Comparison of ENCODE assay signal across 21 cellular contexts in the genomic region with DNA sequence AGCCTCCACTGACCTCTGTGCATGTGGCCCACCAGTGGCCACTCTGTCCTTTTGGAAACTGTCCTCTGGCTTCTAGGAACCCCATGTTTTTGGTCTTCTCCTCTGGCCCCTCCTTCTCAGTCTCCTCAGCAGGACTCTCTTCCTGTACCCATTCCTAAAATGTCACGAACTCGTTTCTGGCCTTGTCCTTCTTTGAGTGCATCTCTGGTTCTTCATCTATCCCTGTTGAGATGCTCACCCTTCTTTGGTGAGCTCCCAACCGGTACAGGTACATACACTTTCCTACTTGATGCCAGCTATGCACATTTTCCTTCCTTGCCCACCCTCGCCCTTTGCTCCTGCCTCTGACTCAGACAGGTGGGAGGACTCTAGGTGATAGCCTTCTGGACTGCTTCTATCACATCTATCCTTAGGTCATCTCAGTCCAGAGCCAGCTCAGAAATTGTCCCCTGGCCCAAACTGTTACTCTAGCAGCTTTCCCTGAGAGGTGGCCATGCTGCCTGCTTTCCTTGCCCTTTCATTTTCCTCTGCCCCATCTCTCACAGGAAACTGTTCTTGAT. TPM values are rescaled to one million over a fixed set of nuclear protein-coding genes. Genes with fewer than 3 reads are reported as not detected.
A peak's percentile ranks its signal among the peaks of the same experiment; 100 is the strongest.
DNase-seq lines count a peak whose midpoint lies in the region; ATAC-seq and TF ChIP-seq lines count a peak whose summit lies in the region.
"Had no signal": no experiment of that assay in that cellular context is flagged by ENCODE, and none has a peak within 500 bp of the region (broad histone marks: within the 10 kb centered on the region; RNA-seq: fewer than 3 reads in every experiment).

No MANE protein-coding gene starts in this region.

- H4K12ac ChIP-seq in trophoblast cell (ENCODE audit: low read depth, low read length) = no peak overlapping the region

- H2AK5ac ChIP-seq in neuronal stem cell (ENCODE audit: low read depth, low read length) (peak overlapping the region; percentile 48), trophoblast cell (ENCODE audit: low read length) (no peak overlapping the region)

- no peaks in the 10 kb centered on the region; the same call in 1 of the 2 replicates for H3K79me2 ChIP-seq in GM23338 (replicated peaks; ENCODE audit: insufficient read depth)
- H3K79me2 ChIP-seq in Karpas-422 (ENCODE audit: low read length) = no peaks in the 10 kb centered on the region
- H3K79me2 ChIP-seq in trophoblast cell (ENCODE audit: control insufficient read depth, insufficient read depth, low read length, poor library complexity) = no peaks in the 10 kb centered on the region

- H4K91ac ChIP-seq in neuronal stem cell (ENCODE audit: low read depth, low read length, poor library complexity) (no peak overlapping the region), trophoblast cell (ENCODE audit: low read depth, low read length) (no peak overlapping the region)

- TF ChIP-seq CTCF in GM23338 (conservative IDR thresholded peaks at IDR 0.05; ENCODE audit: low read depth in 2 of 2) = no peak

- H3K27ac Mint-ChIP-seq in GM23338 = peak overlapping the region; percentile 33; the same call in 1 of the 2 replicates

- WGBS in neuronal stem cell (ENCODE audit: extremely low coverage in 2 of 2, insufficient read length in 2 of 2, insufficient replicate concordance in 1 of 2), 2 donors = no CpG with 5 or more reads among the region's 4 CpGs
- WGBS in trophoblast cell (ENCODE audit: extremely low coverage, insufficient coverage, insufficient read length) = no CpG with 5 or more reads among the region's 4 CpGs

- DNase-seq in GM23338 (ENCODE audit: low spot score) (no peak), Karpas-422 (no peak), neuronal stem cell (ENCODE audit: low spot score) (no peak), trophoblast cell (no peak), GM19240 (ENCODE audit: insufficient read length, low spot score) (no peak), cerebellum (ENCODE audit: low spot score) (no peak)
- DNase-seq: CD4-positive, alpha-beta memory T cell; DMS153; EL; GM23248; NCI-H1092 treated with DMSO at 0.1 percent for 48 hours; NCI-H2029 treated with DMSO at 0.1 percent for 48 hours; NCI-H2171; NCI-H446; NCI-H526 treated with DMSO at 0.1 percent for 48 hours had no signal

- no peaks in the 10 kb centered on the region; the same call in 2 of the 3 replicates for H3K4me1 Mint-ChIP-seq in GM23338

- no peak overlapping the region for H3K14ac ChIP-seq in neuronal stem cell (ENCODE audit: low read length)
- no peak overlapping the region for H3K14ac ChIP-seq in trophoblast cell (ENCODE audit: low read length)

- H3K36me3 ChIP-seq in GM23338 (ENCODE audit: insufficient read depth) (no peaks in the 10 kb centered on the region), Karpas-422 (ENCODE audit: insufficient read depth, low read length) (no peaks in the 10 kb centered on the region), neuronal stem cell (replicated peaks in 1 of 2; ENCODE audit: control insufficient read depth in 2 of 2, insufficient read depth in 2 of 2, low read length in 2 of 2) (peaks cover 3 to 31% of the 10 kb centered on the region in 2 donors), trophoblast cell (ENCODE audit: control insufficient read depth in 1 of 2, insufficient read depth in 2 of 2, low read length in 2 of 2) (peaks cover 13 to 17% of the 10 kb centered on the region in 2 experiments)

- H2BK120ac ChIP-seq in neuronal stem cell (ENCODE audit: low read depth, low read length) (no peak overlapping the region), trophoblast cell (ENCODE audit: insufficient read depth, low read length, poor library complexity) (no peak overlapping the region)

- H2BK12ac ChIP-seq in neuronal stem cell (ENCODE audit: low read length) = no peak overlapping the region
- H2BK12ac ChIP-seq in trophoblast cell (ENCODE audit: low read length) = no peak overlapping the region

- no peaks in the 10 kb centered on the region for H3K27me3 Mint-ChIP-seq in GM23338 (ENCODE audit: insufficient read depth, low read depth, poor library complexity)
- H3K27me3 Mint-ChIP-seq: CD4-positive, alpha-beta memory T cell had no signal

- H3K9ac ChIP-seq in Karpas-422 (ENCODE audit: low read length) = peak overlapping the region; percentile 54
- H3K9ac ChIP-seq in neuronal stem cell (ENCODE audit: low read depth, low read length, poor library complexity) = no peak overlapping the region
- H3K9ac ChIP-seq in trophoblast cell (ENCODE audit: low read length) = no peak overlapping the region
- H3K9ac ChIP-seq: GM23248 had no signal

- H2AFZ ChIP-seq in GM23338 = no peak overlapping the region
- no peak overlapping the region for H2AFZ ChIP-seq in Karpas-422 (ENCODE audit: low read length)
- H2AFZ ChIP-seq in neuronal stem cell (ENCODE audit: low read length) = no peak overlapping the region
- H2AFZ ChIP-seq in trophoblast cell (ENCODE audit: insufficient read depth, low read length, poor library complexity) = no peak overlapping the region
- H2AFZ ChIP-seq: GM23248 had no signal

- H3K23ac ChIP-seq in neuronal stem cell (ENCODE audit: low read depth, low read length, poor library complexity) = no peak overlapping the region
- no peak overlapping the region for H3K23ac ChIP-seq in trophoblast cell (ENCODE audit: low read length)

- H3K9me2 ChIP-seq in GM23338 (ENCODE audit: insufficient read depth) (peaks cover 21% of the 10 kb centered on the region), Karpas-422 (replicated peaks; ENCODE audit: insufficient read depth, low read length) (no peaks in the 10 kb centered on the region)

- no peak overlapping the region for H3K27ac ChIP-seq in GM23338 (ENCODE audit: low read depth)
- peak overlapping the region; percentile 87 for H3K27ac ChIP-seq in Karpas-422 (ENCODE audit: low read length)
- no peak overlapping the region for H3K27ac ChIP-seq in neuronal stem cell (replicated peaks; ENCODE audit: low read length)
- H3K27ac ChIP-seq in trophoblast cell (ENCODE audit: low read depth, low read length) = no peak overlapping the region
- H3K27ac ChIP-seq: A549, GM23248 had no signal

- H2BK5ac ChIP-seq in neuronal stem cell (ENCODE audit: low read length) (no peak overlapping the region), trophoblast cell (ENCODE audit: low read depth, low read length, poor library complexity) (no peak overlapping the region)

- H3F3A ChIP-seq in GM23338 (replicated peaks; ENCODE audit: low read depth) = no peaks in the 10 kb centered on the region

- peak overlapping the region; percentile 6 for H2BK15ac ChIP-seq in neuronal stem cell (ENCODE audit: low read length)

- H3K18ac ChIP-seq in neuronal stem cell (ENCODE audit: low read length) (peak overlapping the region; percentile 39), trophoblast cell (ENCODE audit: low read length) (no peak overlapping the region)

- H3K4me1 ChIP-seq in GM23338 (ENCODE audit: insufficient read depth) = peaks cover 17% of the 10 kb centered on the region
- H3K4me1 ChIP-seq in Karpas-422 (ENCODE audit: low read length) = peaks cover 56% of the 10 kb centered on the region
- peaks cover 3 to 24% of the 10 kb centered on the region in 2 donors for H3K4me1 ChIP-seq in neuronal stem cell (ENCODE audit: control insufficient read depth in 2 of 2, insufficient read depth in 1 of 2, low read depth in 1 of 2, low read length in 2 of 2)
- peaks cover 5 to 19% of the 10 kb centered on the region in 2 experiments for H3K4me1 ChIP-seq in trophoblast cell (ENCODE audit: control insufficient read depth in 1 of 2, insufficient read depth in 2 of 2, low read length in 2 of 2)
- H3K4me1 ChIP-seq: A549 had no signal

- no peaks in the 10 kb centered on the region for H3K9me3 ChIP-seq in Karpas-422 (ENCODE audit: low read length)
- H3K9me3 ChIP-seq in neuronal stem cell (replicated peaks in 1 of 2; ENCODE audit: control insufficient read depth in 2 of 2, insufficient read depth in 1 of 2, low read depth in 1 of 2, low read length in 2 of 2) = no peaks in the 10 kb centered on the region
- H3K9me3 ChIP-seq in trophoblast cell (ENCODE audit: insufficient read depth, low read depth, low read length) = no peaks in the 10 kb centered on the region
- H3K9me3 ChIP-seq: A549 had no signal

- no peak overlapping the region for H4K8ac ChIP-seq in neuronal stem cell (ENCODE audit: low read depth, low read length)
- H4K8ac ChIP-seq in trophoblast cell (ENCODE audit: low read depth, low read length) = no peak overlapping the region

- no peak overlapping the region for H3K4me3 Mint-ChIP-seq in GM23338

- peaks cover 8% of the 10 kb centered on the region; the same call in 1 of the 2 replicates for H4K20me1 ChIP-seq in GM23338 (replicated peaks; ENCODE audit: insufficient read depth)
- H4K20me1 ChIP-seq in Karpas-422 (ENCODE audit: insufficient read depth, low read depth, low read length) = no peaks in the 10 kb centered on the region

- no peaks in the 10 kb centered on the region for H3K27me3 ChIP-seq in GM23338 (ENCODE audit: insufficient read depth)
- no peaks in the 10 kb centered on the region for H3K27me3 ChIP-seq in Karpas-422 (ENCODE audit: low read length)
- H3K27me3 ChIP-seq in neuronal stem cell (ENCODE audit: control insufficient read depth in 3 of 3, insufficient read depth in 3 of 3, low read depth in 1 of 3, low read length in 3 of 3) = no peaks in the 10 kb centered on the region
- no peaks in the 10 kb centered on the region for H3K27me3 ChIP-seq in trophoblast cell (ENCODE audit: insufficient read depth, low read length)

- H3K4me2 ChIP-seq in GM23338 (peak overlapping the region; percentile 69), Karpas-422 (ENCODE audit: low read depth, low read length, poor library complexity, severe bottlenecking) (peak overlapping the region; percentile 65), neuronal stem cell (ENCODE audit: insufficient read depth, low read length, poor library complexity, severe bottlenecking) (no peak overlapping the region), trophoblast cell (ENCODE audit: low read length) (no peak overlapping the region)
- H3K4me2 ChIP-seq: A549 had no signal

- H3K4me3 ChIP-seq in GM23338 (no peak overlapping the region), Karpas-422 (ENCODE audit: low read length) (peak overlapping the region; percentile 17; the same call in 1 of the 2 replicates), neuronal stem cell (ENCODE audit: low read length in 2 of 2) (no peak overlapping the region), trophoblast cell (ENCODE audit: low read depth, low read length) (no peak overlapping the region)
- H3K4me3 ChIP-seq: A549, GM12878, GM23248 had no signal

- ATAC-seq in GM23338 (no peak), esophagus mucosa (peak; percentile 5)
- ATAC-seq: A549, GM12878, Panc1, Right ventricle myocardium inferior had no signal

- peaks cover 9% of the 10 kb centered on the region; the same call in 2 of the 3 replicates for H3K36me3 Mint-ChIP-seq in GM23338 (ENCODE audit: low read depth)

- H3K79me1 ChIP-seq in neuronal stem cell (ENCODE audit: low read depth, low read length) = no peaks in the 10 kb centered on the region
- H3K79me1 ChIP-seq in trophoblast cell (ENCODE audit: low read length) = no peaks in the 10 kb centered on the region

- no peak overlapping the region for H3K4ac ChIP-seq in neuronal stem cell (ENCODE audit: low read length)
- H3K4ac ChIP-seq in trophoblast cell (ENCODE audit: low read depth, low read length) = no peak overlapping the region

- H3K9me3 Mint-ChIP-seq in GM23338 = no peaks in the 10 kb centered on the region
- H3K9me3 Mint-ChIP-seq: CD4-positive, alpha-beta memory T cell had no signal

RNA-seq across cellular contexts. Expression of gene NNAT, which starts 14.8 kb away (rescaled TPM):
- total RNA-seq in GM23338 (2014; rRNA removed; shearing (Covaris generic)) = 1.6 and 4.3 TPM in 2 replicates
- 2.8 and 4.9 TPM in 2 replicates for polyA plus RNA-seq in GM23338 (2016; fragmentation: Nextera tagmentation; extraction: Ambion mirVana)
- not detected in 2 replicates for total RNA-seq in Karpas-422 (2014; rRNA removed; shearing (Covaris generic); ENCODE audit: low replicate concordance)
- total RNA-seq in esophagus mucosa = 0.28 TPM
- 549 TPM for polyA plus RNA-seq in neuronal stem cell (2013, experiment 1 of 2)
- polyA plus RNA-seq in neuronal stem cell (2013, experiment 2 of 2) = 523 TPM
- 112 and 133 TPM in 2 replicates for polyA plus RNA-seq in trophoblast cell (2013)
- 629 TPM for total RNA-seq in cerebellum
- total RNA-seq: CD4-positive, alpha-beta memory T cell; GM12878; GM23248 had no signal
- polyA plus RNA-seq: A549; BJ; CD4-positive, alpha-beta memory T cell had no signal

RNA-seq across cellular contexts. Expression of gene BLCAP, which starts 21.4 kb away (rescaled TPM):
- total RNA-seq in GM23338 (2014; rRNA removed; shearing (Covaris generic)) = 63.5 and 64.8 TPM in 2 replicates
- polyA plus RNA-seq in GM23338 (2016; fragmentation: Nextera tagmentation; extraction: Ambion mirVana) = 58.9 and 62.2 TPM in 2 replicates
- 119 TPM in 2 replicates for total RNA-seq in Karpas-422 (2014; rRNA removed; shearing (Covaris generic); ENCODE audit: low replicate concordance)
- total RNA-seq in esophagus mucosa (66.1 TPM), cerebellum (107 TPM)
- 49.1 TPM for polyA plus RNA-seq in neuronal stem cell (2013, experiment 1 of 2)
- 48.5 TPM for polyA plus RNA-seq in neuronal stem cell (2013, experiment 2 of 2)
- polyA plus RNA-seq in trophoblast cell (2013) = 127 and 134 TPM in 2 replicates

Comparison
In these comparisons a context has a peak if more than half of its experiments do, and no peak if none do; other contexts are left out.
1. H3K4me2 ChIP-seq: peak in GM23338 (single experiment) and Karpas-422 (single experiment); none in neuronal stem cell (single experiment) and trophoblast cell (single experiment).
2. RNA of gene NNAT, which starts 14.8 kb away (total RNA-seq): 629 TPM in cerebellum (single experiment); 1.6 to 4.3 TPM in GM23338, 0.28 TPM in esophagus mucosa (single experiment) and not detected in Karpas-422; every median in the first group is over 100 times any median in the second.